1 cellular context compared by ENCODE assay signal in genomic region chr7:33108931-33109757, GRCh38.
TF ChIP-seq lines count a peak whose summit lies in the region.

TSS of gene RP9 (minus strand) at chr7:33109404. CDS start at chr7:33109372, 32 bp downstream.

TF ChIP-seq in K562, 482 proteins besides CTCF, POLR2A, EP300 and RAD21 (continued from another document and continues in another):
- TF ChIP-seq MGA (IDR thresholded peaks at IDR 0.05) (0 out of 2 replicates have a peak, but pooled peaks have one; percentile 11), NRF1 (conservative IDR thresholded peaks at IDR 0.05 in 1 of 2, IDR thresholded peaks at IDR 0.05 in 1 of 2) (peak in 1 of 2 experiments; percentile 0; a peak in 1 of 4 replicates), CCNT2 (IDR thresholded peaks at IDR 0.05; ENCODE audit: borderline replicate concordance, extremely low read depth, insufficient read length, low read depth, low read length) (peak; percentile 70), THAP12 (CRISPR knock-in tag; IDR thresholded peaks at IDR 0.05) (peak; percentile 84), CTBP1 (IDR thresholded peaks at IDR 0.05; ENCODE audit: borderline replicate concordance) (peak; percentile 75), KLF13 (tag; IDR thresholded peaks at IDR 0.05; ENCODE audit: borderline replicate concordance, low read depth) (peak; percentile 49; the same call in 1 of the 2 replicates), SMAD4 (CRISPR knock-in tag; conservative IDR thresholded peaks at IDR 0.05) (peak; percentile 90), PHB2 (IDR thresholded peaks at IDR 0.05; ENCODE audit: low read depth) (no peak), ZNF316 (IDR thresholded peaks at IDR 0.05) (no peak), HMGXB4 (CRISPR knock-in tag; IDR thresholded peaks at IDR 0.05) (peak; percentile 70; the same call in 1 of the 2 replicates), ARID4B (CRISPR knock-in tag; IDR thresholded peaks at IDR 0.05) (peak; percentile 68), FOXM1 (IDR thresholded peaks at IDR 0.05; ENCODE audit: low read depth) (no peak), FOXM1 (CRISPR knock-in tag; IDR thresholded peaks at IDR 0.05; ENCODE audit: low read depth) (0 out of 2 replicates have a peak, but pooled peaks have one; percentile 68), ZEB2 (IDR thresholded peaks at IDR 0.05) (peak; percentile 42; the same call in 1 of the 2 replicates), ZNF318 (IDR thresholded peaks at IDR 0.05; ENCODE audit: borderline replicate concordance in 1 of 2, low read depth in 1 of 2) (no peak), RFX5 (IDR thresholded peaks at IDR 0.05; ENCODE audit: low read depth, low read length) (no peak), GABPB1 (CRISPR knock-in tag; IDR thresholded peaks at IDR 0.05) (no peak; the same call in 1 of the 2 replicates)
